Comparison of ENCODE assay signal across 17 cellular contexts in genomic region chr6:26408828-26409730, GRCh38. TPM values are rescaled to one million over a fixed set of nuclear protein-coding genes. Genes with fewer than 3 reads are reported as not detected.
DNase-seq lines count a peak whose midpoint lies in the region; ATAC-seq, FAIRE-seq and TF ChIP-seq lines count a peak whose summit lies in the region.
"Had no signal": no experiment of that assay in that cellular context is flagged by ENCODE, and none has a peak within 500 bp of the region (broad histone marks: within the 10 kb centered on the region; RNA-seq: fewer than 3 reads in every experiment).

No MANE protein-coding gene starts in this region.

- no peaks in the 10 kb centered on the region for H3K9me3 Mint-ChIP-seq in CD8-positive, alpha-beta T cell

- no TSS peak for BruUV-seq in K562 (replicated peaks; lab: Mats Ljungman, UMichigan)

- H3K4me3 Mint-ChIP-seq in CD8-positive, alpha-beta T cell = no peak overlapping the region

- no peak overlapping the region for H3K4me2 ChIP-seq in K562 (ENCODE audit: insufficient read depth, low read length)
- H3K4me2 ChIP-seq in mesenchymal stem cell (ENCODE audit: low read length, poor library complexity, severe bottlenecking) = no peak overlapping the region
- H3K4me2 ChIP-seq: BLaER1 treated with 17β-estradiol and CSF1 and Interleukin-3, amounts not matched to agents 10 nM and 100 nM had no signal

- H3K4me3 ChIP-seq in CD8-positive, alpha-beta T cell (ENCODE audit: low read depth, low read length) = no peak overlapping the region
- H3K4me3 ChIP-seq in HUES6 (ENCODE audit: low read depth, low read length) (no peak overlapping the region), K562 (no peak overlapping the region), mesenchymal stem cell (ENCODE audit: insufficient read depth in 1 of 2, low read depth in 1 of 2, low read length in 2 of 2) (no peak overlapping the region)
- H3K4me3 ChIP-seq: BLaER1 treated with 17β-estradiol and CSF1 and Interleukin-3, amounts not matched to agents 10 nM and 100 nM; HAP-1 had no signal

- H3K36me3 ChIP-seq in CD8-positive, alpha-beta T cell (ENCODE audit: insufficient read depth, low read length) = peaks cover 63% of the 10 kb centered on the region
- H3K36me3 ChIP-seq in HUES6 (ENCODE audit: control insufficient read depth, insufficient read depth, low read length) = no peaks in the 10 kb centered on the region
- H3K36me3 ChIP-seq in K562 (ENCODE audit: control insufficient read depth, insufficient read depth, low read length) = no peaks in the 10 kb centered on the region
- peaks cover 16 to 54% of the 10 kb centered on the region in 2 experiments for H3K36me3 ChIP-seq in mesenchymal stem cell (ENCODE audit: control insufficient read depth in 1 of 2, insufficient read depth in 2 of 2, low read depth in 1 of 2, low read length in 2 of 2)
- H3K36me3 ChIP-seq: HAP-1 had no signal

- H3K4me1 ChIP-seq in CD8-positive, alpha-beta T cell (ENCODE audit: insufficient read depth, low read length) = peaks cover 42% of the 10 kb centered on the region
- peaks cover 6% of the 10 kb centered on the region for H3K4me1 ChIP-seq in HUES6 (ENCODE audit: control insufficient read depth, insufficient read depth, low read length)
- H3K4me1 ChIP-seq in K562 (replicated peaks in 1 of 2; ENCODE audit: control insufficient read depth in 2 of 2, insufficient read depth in 2 of 2, low read length in 2 of 2) = peaks cover 3% of the 10 kb centered on the region in 2 experiments; a peak in 3 of 5 replicates
- H3K4me1 ChIP-seq in mesenchymal stem cell (ENCODE audit: control insufficient read depth, insufficient read depth, low read depth, low read length) = peaks cover 10% of the 10 kb centered on the region
- no peaks in the 10 kb centered on the region for H3K4me1 ChIP-seq in foreskin keratinocyte

- peaks cover 2% of the 10 kb centered on the region for H3K79me1 ChIP-seq in mesenchymal stem cell (replicated peaks; ENCODE audit: low read length, poor library complexity, severe bottlenecking)

- TF ChIP-seq EP300 in K562 (IDR thresholded peaks at IDR 0.05; ENCODE audit: low read length) = no peak

- peaks cover 92% of the 10 kb centered on the region for H3K36me3 Mint-ChIP-seq in CD8-positive, alpha-beta T cell

- intact Hi-C loops in CD8-positive, alpha-beta T cell (cut with DNase I, micrococcal nuclease) = loop anchor here in 1 of 2 experiments (10.0 kb wide), 1 partner anchor 64 kb away; no protein-coding TSS in a partner anchor
- intact Hi-C loops in K562 (cut with micrococcal nuclease) = no loop called here

- POLR2A ChIA-PET in CD8-positive, alpha-beta T cell (lab: Charles Lee) = no interaction called here
- POLR2A ChIA-PET in K562 (lab: Yijun Ruan, JAX) = interaction anchor here (0.5 to 0.8 kb wide), 2 partner anchors 17 to 75 kb away, joined by 3 read pairs; no protein-coding TSS in a partner anchor

- no peak overlapping the region for H3K4ac ChIP-seq in mesenchymal stem cell (ENCODE audit: low read depth in 1 of 2, low read length in 2 of 2)

- no peak for FAIRE-seq in K562 (lab: Jason Lieb, UNC)
- FAIRE-seq: RCC 7860 had no signal

- no peaks in the 10 kb centered on the region for H3K27me3 Mint-ChIP-seq in CD8-positive, alpha-beta T cell (ENCODE audit: low read depth)

- CTCF ChIA-PET in CD8-positive, alpha-beta T cell (lab: Charles Lee) = interaction anchor here (2.5 kb wide), 1 partner anchor 67 kb away, joined by 7 read pairs; no protein-coding TSS in a partner anchor
- CTCF ChIA-PET in K562 (lab: Yijun Ruan, JAX; ENCODE audit: low intra/inter-chr PET ratio) = no interaction called here

- H3K18ac ChIP-seq in mesenchymal stem cell (ENCODE audit: low read depth in 1 of 2, low read length in 2 of 2) = no peak overlapping the region

- no peaks in the 10 kb centered on the region for H3K27me3 ChIP-seq in CD8-positive, alpha-beta T cell (ENCODE audit: insufficient read depth, low read length)
- no peaks in the 10 kb centered on the region for H3K27me3 ChIP-seq in HUES6 (ENCODE audit: control insufficient read depth, insufficient read depth, low read length)
- H3K27me3 ChIP-seq in K562 (ENCODE audit: control insufficient read depth in 2 of 2, insufficient read depth in 2 of 2, low read length in 2 of 2) = no peaks in the 10 kb centered on the region
- H3K27me3 ChIP-seq in mesenchymal stem cell (ENCODE audit: control insufficient read depth in 1 of 2, insufficient read depth in 1 of 2, low read length in 2 of 2) = no peaks in the 10 kb centered on the region
- no peaks in the 10 kb centered on the region for H3K27me3 ChIP-seq in foreskin keratinocyte
- H3K27me3 ChIP-seq: BLaER1 treated with 17β-estradiol and CSF1 and Interleukin-3, amounts not matched to agents 10 nM and 100 nM had no signal

- peaks cover 54% of the 10 kb centered on the region for H3K4me1 Mint-ChIP-seq in CD8-positive, alpha-beta T cell (ENCODE audit: low read depth)

- no peak for TF ChIP-seq CTCF in CD8-positive, alpha-beta T cell (IDR thresholded peaks at IDR 0.05)
- TF ChIP-seq CTCF in K562 (IDR thresholded peaks at IDR 0.05 in 2 of 3, conservative IDR thresholded peaks at IDR 0.05 in 1 of 3; ENCODE audit: insufficient read depth in 2 of 3, low read depth in 1 of 3, low read length in 3 of 3) = 0 out of 6 replicates have a peak, but pooled peaks of 1 of the 3 experiments have one; percentile 9
- TF ChIP-seq CTCF in foreskin keratinocyte (conservative IDR thresholded peaks at IDR 0.05) = no peak

- peak overlapping the region; percentile 47 for H4K8ac ChIP-seq in mesenchymal stem cell (ENCODE audit: low read length)

- H3K79me2 ChIP-seq in K562 (ENCODE audit: control insufficient read depth, insufficient read depth, low read length) = no peaks in the 10 kb centered on the region

- no peak overlapping the region for H3K14ac ChIP-seq in mesenchymal stem cell (ENCODE audit: low read length in 2 of 2)

- ATAC-seq in CD8-positive, alpha-beta T cell = peak; percentile 14
- ATAC-seq in K562 (no peak), foreskin keratinocyte (no peak)
- ATAC-seq: Right ventricle myocardium inferior had no signal

- no peak overlapping the region for H2BK15ac ChIP-seq in mesenchymal stem cell (ENCODE audit: low read depth, poor library complexity, severe bottlenecking)

- TF ChIP-seq POLR2A in K562 (conservative IDR thresholded peaks at IDR 0.05) = no peak

- H2BK12ac ChIP-seq in mesenchymal stem cell (ENCODE audit: low read length in 2 of 2) = no peak overlapping the region

- H3K9ac ChIP-seq in HUES6 (ENCODE audit: low read length) = no peak overlapping the region
- H3K9ac ChIP-seq in K562 (ENCODE audit: insufficient read depth in 1 of 2, low read depth in 2 of 2, low read length in 2 of 2) = peak overlapping the region in 1 of 2 experiments; percentile 71; a peak in 2 of 4 replicates
- no peak overlapping the region for H3K9ac ChIP-seq in mesenchymal stem cell (ENCODE audit: low read length)
- H3K9ac ChIP-seq: BLaER1 treated with 17β-estradiol and CSF1 and Interleukin-3, amounts not matched to agents 10 nM and 100 nM had no signal

- H2BK120ac ChIP-seq in mesenchymal stem cell (ENCODE audit: low read depth, low read length) = no peak overlapping the region

- in situ Hi-C loops in K562 (cut with MboI) = no loop called here
- in situ Hi-C loops in ACHN (cut with HindIII; ENCODE audit: low pct_ligation_motif_present, low pct_unique_long_range_greater_than_20kb, low sequenced_read_pairs) = no loop called here

- peaks cover 2% of the 10 kb centered on the region for H3K9me1 ChIP-seq in K562 (ENCODE audit: control insufficient read depth, insufficient read depth, low read length)

- no peak overlapping the region for H2BK5ac ChIP-seq in mesenchymal stem cell (ENCODE audit: low read depth, low read length, poor library complexity, severe bottlenecking)

- 60% methylated on average over 10 of the region's 10 CpGs for WGBS in K562 (ENCODE audit: insufficient coverage, low coverage, missing lambda C conversion rate)
- 72% methylated on average over 8 of the region's 10 CpGs for WGBS in mesenchymal stem cell

- H3K27ac Mint-ChIP-seq in CD8-positive, alpha-beta T cell = peak overlapping the region; percentile 76

- H2AK5ac ChIP-seq in mesenchymal stem cell (ENCODE audit: low read length, severe bottlenecking) = no peak overlapping the region

- TF ChIP-seq RAD21 in K562 (CRISPR knock-in tag; conservative IDR thresholded peaks at IDR 0.05 in 1 of 2, IDR thresholded peaks at IDR 0.05 in 1 of 2) = no peak

- H4K20me1 ChIP-seq in K562 (replicated peaks; ENCODE audit: control insufficient read depth, insufficient read depth, low read length) = no peaks in the 10 kb centered on the region
- H4K20me1 ChIP-seq: BLaER1 treated with 17β-estradiol and CSF1 and Interleukin-3, amounts not matched to agents 10 nM and 100 nM had no signal

- H3K23ac ChIP-seq in mesenchymal stem cell (ENCODE audit: low read length in 2 of 2) = no peak overlapping the region

- no peaks in the 10 kb centered on the region for H3K9me3 ChIP-seq in CD8-positive, alpha-beta T cell (ENCODE audit: low read length)
- H3K9me3 ChIP-seq in HUES6 (ENCODE audit: control insufficient read depth, insufficient read depth, low read depth, low read length) (no peaks in the 10 kb centered on the region), K562 (replicated peaks; ENCODE audit: control insufficient read depth, insufficient read depth, low read depth, low read length) (no peaks in the 10 kb centered on the region), mesenchymal stem cell (ENCODE audit: control insufficient read depth, low read length) (no peaks in the 10 kb centered on the region)
- H3K9me3 ChIP-seq: BLaER1 treated with 17β-estradiol and CSF1 and Interleukin-3, amounts not matched to agents 10 nM and 100 nM; HAP-1 had no signal

- no peak overlapping the region for H3K27ac ChIP-seq in CD8-positive, alpha-beta T cell (ENCODE audit: low read depth, low read length)
- H3K27ac ChIP-seq in HUES6 (ENCODE audit: low read depth, low read length) (0 out of 2 replicates have a peak overlapping the region, but pooled peaks have one; percentile 24), K562 (ENCODE audit: extremely low read depth, low read depth, low read length) (no peak overlapping the region), mesenchymal stem cell (ENCODE audit: low read length, poor library complexity, severe bottlenecking) (no peak overlapping the region), foreskin keratinocyte (no peak overlapping the region)
- H3K27ac ChIP-seq: BLaER1 treated with 17β-estradiol and CSF1 and Interleukin-3, amounts not matched to agents 10 nM and 100 nM had no signal

- no peak for DNase-seq in CD8-positive, alpha-beta T cell
- DNase-seq in K562 (ENCODE audit: extremely low read depth in 1 of 4, low spot score in 3 of 4) (no peak), mesenchymal stem cell (no peak), germinal center (ENCODE audit: low spot score) (no peak), foreskin keratinocyte (no peak), T1000 (lab: John Stamatoyannopoulos, UW) (no peak), ACHN (no peak)
- DNase-seq: DMS79 treated with DMSO at 0.1 percent for 48 hours, NCI-H1105, NCI-H2081, NCI-H446 treated with DMSO at 0.1 percent for 48 hours, NCI-H69 had no signal

- H4K91ac ChIP-seq in mesenchymal stem cell (ENCODE audit: low read length) = no peak overlapping the region

- no peak overlapping the region for H2AFZ ChIP-seq in K562 (ENCODE audit: low read depth, low read length)
- H2AFZ ChIP-seq in mesenchymal stem cell (ENCODE audit: low read depth, low read length) = no peak overlapping the region

RNA-seq across cellular contexts. Expression of gene BTN3A1, which starts 7.0 kb away (rescaled TPM):
- 100 to 1,000 TPM in 1 of 2 experiments, 10 to 100 TPM in 1; 97.0 to 104 TPM for total RNA-seq in CD8-positive, alpha-beta T cell
- 27.1 and 31.9 TPM in 2 replicates for total RNA-seq in K562 (2011; cell fraction: chromatin; rRNA removed; ENCODE audit: low replicate concordance)
- 9.3 and 13.9 TPM in 2 replicates for total RNA-seq in K562 (2011; cell fraction: nucleolus; rRNA removed)
- 16.0 and 21.1 TPM in 2 replicates for total RNA-seq in K562 (2011; cell fraction: nucleoplasm; rRNA removed)
- total RNA-seq in K562 (2014; rRNA removed) = 2.8 and 3.6 TPM in 2 replicates
- 4.3 and 4.7 TPM in 2 replicates for total RNA-seq in K562 (2014; rRNA removed; fragmentation: Illumina TruSeq; extraction: Trizol)
- total RNA-seq in K562 (2015; rRNA removed; fragmentation: Illumina TruSeq; extraction: Trizol) = 3.4 and 3.7 TPM in 2 replicates
- 3.9 and 4.2 TPM in 2 replicates for total RNA-seq in K562 (2021)
- 8.5 and 11.2 TPM in 2 replicates for polyA plus RNA-seq in K562 (2011; rRNA removed)
- 2.8 and 4.4 TPM in 2 replicates for polyA plus RNA-seq in K562 (2011; cell fraction: cytosol; rRNA removed)
- polyA plus RNA-seq in K562 (2011; cell fraction: nucleus; rRNA removed) = 26.6 and 31.8 TPM in 2 replicates
- 3.9 and 10.6 TPM in 2 replicates for polyA plus RNA-seq in K562 (2012)
- polyA plus RNA-seq in K562 (2014; fragmentation: Illumina TruSeq; extraction: Trizol) = 4.2 and 4.7 TPM in 2 replicates
- polyA plus RNA-seq in K562 (2014; fragmentation: Nextera tagmentation; extraction: Ambion mirVana) = 1 to 10 TPM in 1 of 2 experiments, under 1 TPM in 1; 0.84 to 2.5 TPM
- polyA plus RNA-seq in K562 (2014; rRNA removed) = 4.0 and 4.1 TPM in 2 replicates
- 9.1 and 10.0 TPM in 2 replicates for polyA minus RNA-seq in K562 (2011; rRNA and poly(A)+ RNA removed)
- 1.5 and 3.4 TPM in 2 replicates for polyA minus RNA-seq in K562 (2011; cell fraction: cytosol; rRNA and poly(A)+ RNA removed)
- 6.9 and 12.1 TPM in 2 replicates for polyA minus RNA-seq in K562 (2011; cell fraction: nucleus; rRNA and poly(A)+ RNA removed)
- polyA plus RNA-seq in mesenchymal stem cell (2013, experiment 1 of 2) = 17.7 TPM
- 18.2 TPM for polyA plus RNA-seq in mesenchymal stem cell (2013, experiment 2 of 2)
- 9.5 and 12.2 TPM in 2 replicates for total RNA-seq in foreskin keratinocyte
- 4.4 and 5.2 TPM in 2 replicates for polyA plus RNA-seq in foreskin keratinocyte

RNA-seq across cellular contexts. Expression of gene BTN2A2, which starts 26.2 kb away (rescaled TPM):
- 10 to 100 TPM; 14.1 to 15.5 TPM for total RNA-seq in CD8-positive, alpha-beta T cell
- 52.6 and 53.2 TPM in 2 replicates for total RNA-seq in K562 (2011; cell fraction: chromatin; rRNA removed; ENCODE audit: low replicate concordance)
- 31.5 and 32.4 TPM in 2 replicates for total RNA-seq in K562 (2011; cell fraction: nucleolus; rRNA removed)
- total RNA-seq in K562 (2011; cell fraction: nucleoplasm; rRNA removed) = 41.5 and 49.2 TPM in 2 replicates
- 5.9 and 8.1 TPM in 2 replicates for total RNA-seq in K562 (2014; rRNA removed)
- 10.0 and 10.1 TPM in 2 replicates for total RNA-seq in K562 (2014; rRNA removed; fragmentation: Illumina TruSeq; extraction: Trizol)
- total RNA-seq in K562 (2015; rRNA removed; fragmentation: Illumina TruSeq; extraction: Trizol) = 7.9 and 8.6 TPM in 2 replicates
- total RNA-seq in K562 (2021) = 10.1 and 11.5 TPM in 2 replicates
- 15.5 and 17.1 TPM in 2 replicates for polyA plus RNA-seq in K562 (2011; rRNA removed)
- polyA plus RNA-seq in K562 (2011; cell fraction: cytosol; rRNA removed) = 11.3 and 11.6 TPM in 2 replicates
- 46.8 and 65.8 TPM in 2 replicates for polyA plus RNA-seq in K562 (2011; cell fraction: nucleus; rRNA removed)
- polyA plus RNA-seq in K562 (2012) = 8.6 and 14.3 TPM in 2 replicates
- polyA plus RNA-seq in K562 (2014; fragmentation: Illumina TruSeq; extraction: Trizol) = 9.1 and 9.3 TPM in 2 replicates
- 10 to 100 TPM in 1 of 2 experiments, 1 to 10 TPM in 1; 8.4 to 11.7 TPM for polyA plus RNA-seq in K562 (2014; fragmentation: Nextera tagmentation; extraction: Ambion mirVana)
- polyA plus RNA-seq in K562 (2014; rRNA removed) = 10.2 and 11.9 TPM in 2 replicates
- 22.6 and 30.6 TPM in 2 replicates for polyA minus RNA-seq in K562 (2011; rRNA and poly(A)+ RNA removed)
- polyA minus RNA-seq in K562 (2011; cell fraction: cytosol; rRNA and poly(A)+ RNA removed) = 6.9 and 8.7 TPM in 2 replicates
- polyA minus RNA-seq in K562 (2011; cell fraction: nucleus; rRNA and poly(A)+ RNA removed) = 23.0 and 33.8 TPM in 2 replicates
- polyA plus RNA-seq in mesenchymal stem cell (2013, experiment 1 of 2) = 14.4 TPM
- 13.8 TPM for polyA plus RNA-seq in mesenchymal stem cell (2013, experiment 2 of 2)
- total RNA-seq in foreskin keratinocyte = 6.6 and 9.9 TPM in 2 replicates
- polyA plus RNA-seq in foreskin keratinocyte = 3.7 and 5.1 TPM in 2 replicates

RNA-seq across cellular contexts. Expression of gene BTN3A3, which starts 31.2 kb away (rescaled TPM):
- total RNA-seq in CD8-positive, alpha-beta T cell = 10 to 100 TPM; 44.9 to 51.8 TPM
- total RNA-seq in K562 (2011; cell fraction: chromatin; rRNA removed; ENCODE audit: low replicate concordance) = 19.6 and 24.0 TPM in 2 replicates
- total RNA-seq in K562 (2011; cell fraction: nucleolus; rRNA removed) = 4.6 and 4.8 TPM in 2 replicates
- total RNA-seq in K562 (2011; cell fraction: nucleoplasm; rRNA removed) = 16.4 and 24.1 TPM in 2 replicates
- total RNA-seq in K562 (2014; rRNA removed) (0.45 and 1.0 TPM in 2 replicates), K562 (2014; rRNA removed; fragmentation: Illumina TruSeq; extraction: Trizol) (1.2 and 1.4 TPM in 2 replicates), K562 (2015; rRNA removed; fragmentation: Illumina TruSeq; extraction: Trizol) (0.98 and 1.3 TPM in 2 replicates), K562 (2021) (1.4 and 1.5 TPM in 2 replicates), foreskin keratinocyte (5.0 and 5.1 TPM in 2 replicates)
- polyA plus RNA-seq in K562 (2011; rRNA removed) (3.5 and 7.6 TPM in 2 replicates), K562 (2014; fragmentation: Illumina TruSeq; extraction: Trizol) (0.71 and 1.00 TPM in 2 replicates), K562 (2014; fragmentation: Nextera tagmentation; extraction: Ambion mirVana) (under 1 TPM; 0.21 to 0.41 TPM), K562 (2014; rRNA removed) (1.1 and 1.3 TPM in 2 replicates), foreskin keratinocyte (2.6 and 2.7 TPM in 2 replicates)
- polyA plus RNA-seq in K562 (2011; cell fraction: cytosol; rRNA removed) = 0.51 and 1.6 TPM in 2 replicates
- polyA plus RNA-seq in K562 (2011; cell fraction: nucleus; rRNA removed) = 24.8 and 44.0 TPM in 2 replicates
- 1.1 and 3.0 TPM in 2 replicates for polyA plus RNA-seq in K562 (2012)
- 5.6 and 15.4 TPM in 2 replicates for polyA minus RNA-seq in K562 (2011; rRNA and poly(A)+ RNA removed)
- 0.19 and 0.82 TPM in 2 replicates for polyA minus RNA-seq in K562 (2011; cell fraction: cytosol; rRNA and poly(A)+ RNA removed)
- 3.4 and 18.0 TPM in 2 replicates for polyA minus RNA-seq in K562 (2011; cell fraction: nucleus; rRNA and poly(A)+ RNA removed)
- polyA plus RNA-seq in mesenchymal stem cell (2013, experiment 1 of 2) = 14.3 TPM
- 15.1 TPM for polyA plus RNA-seq in mesenchymal stem cell (2013, experiment 2 of 2)

RNA-seq across cellular contexts. Expression of gene BTN3A2, which starts 44.1 kb away (rescaled TPM):
- 10 to 100 TPM; 38.4 to 43.6 TPM for total RNA-seq in CD8-positive, alpha-beta T cell
- total RNA-seq in K562 (2011; cell fraction: chromatin; rRNA removed; ENCODE audit: low replicate concordance) = 20.7 and 24.8 TPM in 2 replicates
- total RNA-seq in K562 (2011; cell fraction: nucleolus; rRNA removed) = 11.8 and 12.0 TPM in 2 replicates
- total RNA-seq in K562 (2011; cell fraction: nucleoplasm; rRNA removed) = 14.7 and 20.5 TPM in 2 replicates
- total RNA-seq in K562 (2014; rRNA removed) = 2.7 and 3.1 TPM in 2 replicates
- total RNA-seq in K562 (2014; rRNA removed; fragmentation: Illumina TruSeq; extraction: Trizol) = 5.8 and 6.8 TPM in 2 replicates
- 4.4 and 5.3 TPM in 2 replicates for total RNA-seq in K562 (2015; rRNA removed; fragmentation: Illumina TruSeq; extraction: Trizol)
- 5.1 and 6.4 TPM in 2 replicates for total RNA-seq in K562 (2021)
- 10.1 and 11.2 TPM in 2 replicates for polyA plus RNA-seq in K562 (2011; rRNA removed)
- polyA plus RNA-seq in K562 (2011; cell fraction: cytosol; rRNA removed) = 3.7 and 5.9 TPM in 2 replicates
- polyA plus RNA-seq in K562 (2011; cell fraction: nucleus; rRNA removed) = 19.2 and 19.7 TPM in 2 replicates
- 5.5 and 7.0 TPM in 2 replicates for polyA plus RNA-seq in K562 (2012)
- 6.1 and 7.6 TPM in 2 replicates for polyA plus RNA-seq in K562 (2014; fragmentation: Illumina TruSeq; extraction: Trizol)
- polyA plus RNA-seq in K562 (2014; fragmentation: Nextera tagmentation; extraction: Ambion mirVana) = 1 to 10 TPM; 3.5 to 7.5 TPM
- 6.2 and 7.7 TPM in 2 replicates for polyA plus RNA-seq in K562 (2014; rRNA removed)
- 15.3 and 16.2 TPM in 2 replicates for polyA minus RNA-seq in K562 (2011; rRNA and poly(A)+ RNA removed)
- polyA minus RNA-seq in K562 (2011; cell fraction: cytosol; rRNA and poly(A)+ RNA removed) = 4.1 and 5.9 TPM in 2 replicates
- 4.7 and 11.4 TPM in 2 replicates for polyA minus RNA-seq in K562 (2011; cell fraction: nucleus; rRNA and poly(A)+ RNA removed)
- 31.1 TPM for polyA plus RNA-seq in mesenchymal stem cell (2013, experiment 1 of 2)
- 32.3 TPM for polyA plus RNA-seq in mesenchymal stem cell (2013, experiment 2 of 2)
- total RNA-seq in foreskin keratinocyte = 12.4 and 13.4 TPM in 2 replicates
- 9.2 and 9.4 TPM in 2 replicates for polyA plus RNA-seq in foreskin keratinocyte

RNA-seq across cellular contexts. Expression of gene BTN2A1, which starts 48.7 kb away (rescaled TPM):
- total RNA-seq in CD8-positive, alpha-beta T cell = 10 to 100 TPM; 16.4 to 17.3 TPM
- 41.4 and 45.8 TPM in 2 replicates for total RNA-seq in K562 (2011; cell fraction: chromatin; rRNA removed; ENCODE audit: low replicate concordance)
- 30.1 and 32.4 TPM in 2 replicates for total RNA-seq in K562 (2011; cell fraction: nucleolus; rRNA removed)
- total RNA-seq in K562 (2011; cell fraction: nucleoplasm; rRNA removed) = 28.4 and 29.5 TPM in 2 replicates
- total RNA-seq in K562 (2014; rRNA removed) (6.7 and 6.8 TPM in 2 replicates), K562 (2014; rRNA removed; fragmentation: Illumina TruSeq; extraction: Trizol) (17.2 and 17.6 TPM in 2 replicates), K562 (2015; rRNA removed; fragmentation: Illumina TruSeq; extraction: Trizol) (15.9 and 16.2 TPM in 2 replicates), K562 (2021) (13.0 and 13.5 TPM in 2 replicates), foreskin keratinocyte (9.9 and 10.0 TPM in 2 replicates)
- polyA plus RNA-seq in K562 (2011; rRNA removed) (18.9 and 23.2 TPM in 2 replicates), K562 (2014; fragmentation: Illumina TruSeq; extraction: Trizol) (19.4 and 22.1 TPM in 2 replicates), K562 (2014; fragmentation: Nextera tagmentation; extraction: Ambion mirVana) (10 to 100 TPM in 1 of 2 experiments, 1 to 10 TPM in 1; 7.0 to 16.4 TPM), K562 (2014; rRNA removed) (18.0 and 21.7 TPM in 2 replicates), foreskin keratinocyte (5.9 and 6.4 TPM in 2 replicates)
- 13.3 and 16.1 TPM in 2 replicates for polyA plus RNA-seq in K562 (2011; cell fraction: cytosol; rRNA removed)
- polyA plus RNA-seq in K562 (2011; cell fraction: nucleus; rRNA removed) = 33.9 and 39.5 TPM in 2 replicates
- polyA plus RNA-seq in K562 (2012) = 12.6 and 22.3 TPM in 2 replicates
- polyA minus RNA-seq in K562 (2011; rRNA and poly(A)+ RNA removed) = 22.7 and 32.0 TPM in 2 replicates
- polyA minus RNA-seq in K562 (2011; cell fraction: cytosol; rRNA and poly(A)+ RNA removed) = 6.4 and 8.2 TPM in 2 replicates
- polyA minus RNA-seq in K562 (2011; cell fraction: nucleus; rRNA and poly(A)+ RNA removed) = 11.0 and 19.7 TPM in 2 replicates
- polyA plus RNA-seq in mesenchymal stem cell (2013, experiment 1 of 2) = 25.5 TPM
- polyA plus RNA-seq in mesenchymal stem cell (2013, experiment 2 of 2) = 25.8 TPM
